ENCODE assay signal across 27 cellular contexts in the genomic region with DNA sequence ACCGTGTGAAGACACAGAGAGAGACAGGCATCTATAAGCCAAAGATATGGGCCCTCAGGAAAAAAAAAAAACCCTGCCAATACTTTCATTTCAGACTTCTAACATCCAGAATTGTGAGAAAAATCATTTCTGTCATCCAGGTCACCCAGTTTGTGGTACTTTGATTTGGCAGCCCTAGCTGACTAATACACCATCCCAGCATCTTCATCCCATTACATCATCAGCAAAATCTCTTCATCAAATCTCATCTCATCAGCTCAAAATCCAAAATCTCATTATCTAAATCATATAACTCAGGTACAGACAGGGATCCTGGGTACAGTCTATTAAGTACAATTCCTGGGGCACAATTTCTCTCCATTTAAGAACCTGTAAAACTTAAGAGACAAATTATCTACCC. TPM values are rescaled to one million over a fixed set of nuclear protein-coding genes. Genes with fewer than 3 reads are reported as not detected.
"Had no signal": no experiment of that assay in that cellular context is flagged by ENCODE, and none has a peak within 500 bp of the region (broad histone marks: within the 10 kb centered on the region; RNA-seq: fewer than 3 reads in every experiment).

No MANE protein-coding gene starts in this region.

- FAIRE-seq: RCC 7860 had no signal

- H3K4me3 ChIP-seq: ascending aorta had no signal

- H3K27ac Mint-ChIP-seq: activated CD8-positive, alpha-beta T cell treated with anti-CD3 and anti-CD28 coated beads, Interleukin-2, amount 10 ng/mL, durations not matched to agents 7 days and 5 days; activated naive CD4-positive, alpha-beta T cell treated with anti-CD3 and anti-CD28 coated beads, Interleukin-2, amount 50 U/mL, for 24 hours; brain; T-helper 1 cell treated with Interleukin-12 subunit alpha and Interleukin-12 subunit beta and Interleukin-4 antibody, amounts not matched to agents 30 μg/mL and 1 μg/mL, for 36 hours had no signal

- ATAC-seq: activated CD8-positive, alpha-beta T cell treated with anti-CD3 and anti-CD28 coated beads, Interleukin-2, amount 10 ng/mL, durations not matched to agents 7 days and 5 days had no signal

- DNase-seq: activated CD4-positive, alpha-beta T cell treated with anti-CD3 and anti-CD28 coated beads for 48 hours; activated CD4-positive, alpha-beta T cell treated with anti-CD3 and anti-CD28 coated beads, Interleukin-2, amount 50 U/mL, for 4 hours; activated CD4-positive, CD25-positive, alpha-beta regulatory T cell treated with anti-CD3 and anti-CD28 coated beads, Interleukin-2, amount 50 U/mL, for 72 hours; activated CD8-positive, alpha-beta memory T cell treated with anti-CD3 and anti-CD28 coated beads, Interleukin-2, amount 50 U/mL, for 48 hours; activated CD8-positive, alpha-beta T cell treated with anti-CD3 and anti-CD28 coated beads, Interleukin-2, amount 10 ng/mL, durations not matched to agents 7 days and 5 days; activated effector memory CD4-positive, alpha-beta T cell treated with Interleukin-2 at 50 U/mL for 16 hours; activated naive CD4-positive, alpha-beta T cell; activated T-cell treated with anti-CD3 and anti-CD28 coated beads, Interleukin-2, amount 50 U/mL, for 1 hour; cerebellar nuclear complex; Karpas-422; NCI-H1048; NCI-H146; NCI-H2029; NCI-H2107; NCI-H2171 treated with DMSO at 0.1 percent for 48 hours; NCI-H526; NCI-H774; OCI-M1; SHP77 treated with DMSO at 0.1 percent for 48 hours had no signal

- H3K36me3 Mint-ChIP-seq: activated naive CD4-positive, alpha-beta T cell treated with anti-CD3 and anti-CD28 coated beads, Interleukin-2, amount 50 U/mL, for 24 hours; brain had no signal

- H3K9me3 Mint-ChIP-seq: activated naive CD4-positive, alpha-beta T cell treated with anti-CD3 and anti-CD28 coated beads, Interleukin-2, amount 50 U/mL, for 24 hours; brain; T-helper 1 cell treated with Interleukin-12 subunit alpha and Interleukin-12 subunit beta and Interleukin-4 antibody, amounts not matched to agents 30 μg/mL and 1 μg/mL, for 36 hours had no signal

- H3K4me3 Mint-ChIP-seq: activated CD8-positive, alpha-beta T cell treated with anti-CD3 and anti-CD28 coated beads, Interleukin-2, amount 10 ng/mL, durations not matched to agents 7 days and 5 days; activated naive CD4-positive, alpha-beta T cell treated with anti-CD3 and anti-CD28 coated beads, Interleukin-2, amount 50 U/mL, for 24 hours; brain; T-helper 1 cell treated with Interleukin-12 subunit alpha and Interleukin-12 subunit beta and Interleukin-4 antibody, amounts not matched to agents 30 μg/mL and 1 μg/mL, for 36 hours had no signal

- H3K27me3 ChIP-seq: ascending aorta had no signal

- H3K36me3 ChIP-seq: ascending aorta had no signal

- H3K27ac ChIP-seq: ascending aorta had no signal

- H3K9me3 ChIP-seq: ascending aorta had no signal

- H3K4me1 Mint-ChIP-seq: activated naive CD4-positive, alpha-beta T cell treated with anti-CD3 and anti-CD28 coated beads, Interleukin-2, amount 50 U/mL, for 24 hours had no signal

- H3K4me1 ChIP-seq: ascending aorta had no signal

RNA-seq across cellular contexts. Expression of a gene that starts 51.9 kb away (rescaled TPM):
- total RNA-seq: activated CD8-positive, alpha-beta T cell treated with anti-CD3 and anti-CD28 coated beads, Interleukin-2, amount 10 ng/mL, durations not matched to agents 7 days and 5 days; ascending aorta; cardiac septum; NCI-H460; SK-MEL-5 had no signal
